In the genomic region with DNA sequence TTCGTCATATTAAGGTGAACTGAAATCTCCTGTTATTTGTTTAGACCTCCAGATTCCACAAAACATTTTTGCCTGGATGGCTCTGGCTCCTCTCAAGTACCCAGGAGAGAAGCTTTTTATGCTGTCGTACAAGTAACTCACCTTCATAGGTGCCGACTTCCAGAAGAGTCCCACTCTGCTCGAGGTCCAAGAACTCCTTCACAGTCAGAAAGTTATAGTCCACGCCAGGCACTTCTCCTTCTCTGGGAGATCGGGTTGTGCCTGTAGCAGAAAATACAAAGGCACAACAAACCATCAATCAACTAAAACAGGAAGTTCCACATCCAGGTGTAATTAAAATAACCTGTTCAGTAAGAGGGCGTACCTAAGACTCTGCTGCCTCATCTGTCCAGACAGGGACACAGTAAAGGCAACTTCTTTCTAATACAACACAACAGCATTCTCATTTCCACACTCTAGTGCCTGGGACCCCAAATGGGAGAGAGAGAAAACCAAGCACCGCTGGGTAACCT, we compare ENCODE assay signal across 20 cellular contexts.
"Had no signal": no experiment of that assay in that cellular context is flagged by ENCODE, and none has a peak within 500 bp of the region (broad histone marks: within the 10 kb centered on the region; RNA-seq: fewer than 3 reads in every experiment).

No MANE protein-coding gene starts in this region.

- H3K36me3 ChIP-seq: ascending aorta, colonic mucosa, gastrocnemius medialis, right lobe of liver, suprapubic skin, WERI-Rb-1 had no signal

- H3K27me3 Mint-ChIP-seq: activated naive CD4-positive, alpha-beta T cell treated with anti-CD3 and anti-CD28 coated beads, Interleukin-2, amount 50 U/mL, for 24 hours; central memory CD8-positive, alpha-beta T cell; naive thymus-derived CD4-positive, alpha-beta T cell; stimulated activated naive CD8-positive, alpha-beta T cell treated with anti-CD3 and anti-CD28 coated beads, Interleukin-15, amount 100 ng/mL, for 72 hours had no signal

- H3K27me3 ChIP-seq: ascending aorta, colonic mucosa, gastrocnemius medialis, right lobe of liver, suprapubic skin had no signal

- H3K9me3 ChIP-seq: ascending aorta, colonic mucosa, gastrocnemius medialis, right lobe of liver, suprapubic skin had no signal

- H3K27ac Mint-ChIP-seq: activated naive CD4-positive, alpha-beta T cell treated with anti-CD3 and anti-CD28 coated beads, Interleukin-2, amount 50 U/mL, for 24 hours; naive thymus-derived CD4-positive, alpha-beta T cell; stimulated activated naive CD8-positive, alpha-beta T cell treated with anti-CD3 and anti-CD28 coated beads, Interleukin-15, amount 100 ng/mL, for 72 hours had no signal

- H3K27ac ChIP-seq: ascending aorta, colonic mucosa, gastrocnemius medialis, right lobe of liver, suprapubic skin, WERI-Rb-1 had no signal

- H3K36me3 Mint-ChIP-seq: activated naive CD4-positive, alpha-beta T cell treated with anti-CD3 and anti-CD28 coated beads, Interleukin-2, amount 50 U/mL, for 24 hours; naive thymus-derived CD4-positive, alpha-beta T cell had no signal

- H3K4me3 ChIP-seq: ascending aorta, colonic mucosa, gastrocnemius medialis, right lobe of liver, suprapubic skin had no signal

- DNase-seq: activated CD4-positive, alpha-beta T cell treated with anti-CD3 and anti-CD28 coated beads, Interleukin-2, amount 50 U/mL, for 48 hours; activated gamma-delta T cell; colonic mucosa; erythroblast; gastrocnemius medialis; head of caudate nucleus; mesenchymal stem cell; naive thymus-derived CD4-positive, alpha-beta T cell; right lobe of liver; small intestine; stimulated activated CD4-positive, alpha-beta T cell treated with anti-CD3 and anti-CD28 coated beads, Interleukin-4, amount 100 ng/mL, for 1 hour; stimulated activated naive CD8-positive, alpha-beta T cell treated with anti-CD3 and anti-CD28 coated beads, Interleukin-15, amount 100 ng/mL, for 72 hours; T-helper 2 cell; trophoblast cell; WERI-Rb-1 had no signal

- H3K4me1 Mint-ChIP-seq: activated naive CD4-positive, alpha-beta T cell treated with anti-CD3 and anti-CD28 coated beads, Interleukin-2, amount 50 U/mL, for 24 hours; central memory CD8-positive, alpha-beta T cell; naive thymus-derived CD4-positive, alpha-beta T cell; stimulated activated naive CD8-positive, alpha-beta T cell treated with anti-CD3 and anti-CD28 coated beads, Interleukin-15, amount 100 ng/mL, for 72 hours had no signal

- H3K4me1 ChIP-seq: ascending aorta, colonic mucosa, right lobe of liver had no signal

- H3K4me3 Mint-ChIP-seq: activated naive CD4-positive, alpha-beta T cell treated with anti-CD3 and anti-CD28 coated beads, Interleukin-2, amount 50 U/mL, for 24 hours; central memory CD8-positive, alpha-beta T cell; naive thymus-derived CD4-positive, alpha-beta T cell; stimulated activated naive CD8-positive, alpha-beta T cell treated with anti-CD3 and anti-CD28 coated beads, Interleukin-15, amount 100 ng/mL, for 72 hours had no signal

- ATAC-seq: gastrocnemius medialis; naive thymus-derived CD4-positive, alpha-beta T cell; right lobe of liver; stimulated activated naive CD8-positive, alpha-beta T cell treated with anti-CD3 and anti-CD28 coated beads, Interleukin-15, amount 100 ng/mL, for 72 hours had no signal

- FAIRE-seq: endometrium, small intestine had no signal
